In genomic region chr7:35725280-35725680, GRCh38 we compare ENCODE assay signal across 8 cellular contexts. TPM values are rescaled to one million over a fixed set of nuclear protein-coding genes. Genes with fewer than 3 reads are reported as not detected.
DNase-seq lines count a peak whose midpoint lies in the region; ATAC-seq and TF ChIP-seq lines count a peak whose summit lies in the region.

No MANE protein-coding gene starts in this region.

- no peaks in the 10 kb centered on the region for H3K9me3 ChIP-seq in PC-9 (ENCODE audit: insufficient read depth, low read depth)

- peak; percentile 44 for TF ChIP-seq CTCF in activated CD8-positive, alpha-beta T cell treated with anti-CD3 and anti-CD28 coated beads for 36 hours (IDR thresholded peaks at IDR 0.05)
- TF ChIP-seq CTCF in PC-9 (conservative IDR thresholded peaks at IDR 0.05), result no peak

- no peaks in the 10 kb centered on the region for H3K27me3 Mint-ChIP-seq in activated CD8-positive, alpha-beta T cell treated with anti-CD3 and anti-CD28 coated beads for 36 hours

- no peak overlapping the region for H3K4me2 ChIP-seq in PC-9

- no peak overlapping the region for H3K27ac ChIP-seq in PC-9

- no peak overlapping the region for H2AFZ ChIP-seq in PC-9

- H3K9me2 ChIP-seq in PC-9 (ENCODE audit: insufficient read depth), result 0 out of 2 replicates have a peak, but pooled peaks cover 4% of the 10 kb centered on the region

- no peaks in the 10 kb centered on the region for H3K36me3 ChIP-seq in PC-9 (ENCODE audit: low read depth)

- H3K36me3 Mint-ChIP-seq in activated CD8-positive, alpha-beta T cell treated with anti-CD3 and anti-CD28 coated beads for 36 hours (ENCODE audit: low read depth), result no peaks in the 10 kb centered on the region

- POLR2A ChIA-PET in activated CD8-positive, alpha-beta T cell treated with anti-CD3 and anti-CD28 coated beads for 36 hours (lab: Charles Lee), result interaction anchor here (2.5 to 2.6 kb wide), 2 partner anchors 30 to 76 kb away, joined by 11 to 19 read pairs; partner anchors contain the start of genes HERPUD2 and SEPTIN7
- POLR2A ChIA-PET in PC-9 (lab: Charles Lee; ENCODE audit: unreplicated experiment), result no interaction called here

- peaks cover 7% of the 10 kb centered on the region for H3K9me3 Mint-ChIP-seq in activated CD8-positive, alpha-beta T cell treated with anti-CD3 and anti-CD28 coated beads for 36 hours

- H3K4me3 ChIP-seq in PC-9, result no peak overlapping the region

- peak; percentile 72 for DNase-seq in activated CD8-positive, alpha-beta T cell treated with anti-CD3 and anti-CD28 coated beads for 36 hours
- DNase-seq in stimulated activated CD4-positive, alpha-beta T cell treated with anti-CD3 and anti-CD28 coated beads, Interleukin-1b, Interleukin-23, amount 100 ng/mL, for 48 hours, result peak; percentile 36
- DNase-seq in globus pallidus (ENCODE audit: low spot score) (no peak), ureter (ENCODE audit: low spot score) (no peak), PC-9 (no peak)
- no peak for DNase-seq in NK-92 treated with Interleukin-12 subunit alpha and Interleukin-12 subunit beta, amount 100 ng/mL, for 24 hours (lab: John Stamatoyannopoulos, UW)

- H3K4me1 ChIP-seq in PC-9 (replicated peaks; ENCODE audit: insufficient read depth), result no peaks in the 10 kb centered on the region

- H3K4me1 Mint-ChIP-seq in activated CD8-positive, alpha-beta T cell treated with anti-CD3 and anti-CD28 coated beads for 36 hours (ENCODE audit: low read depth), result peaks cover 87% of the 10 kb centered on the region

- H3F3A ChIP-seq in PC-9 (ENCODE audit: insufficient read depth, low read depth), result no peaks in the 10 kb centered on the region

- ATAC-seq in GM19023 (IDR thresholded peaks at IDR 0.05; ENCODE audit: unreplicated experiment) (peak; percentile 47), HG03066 (IDR thresholded peaks at IDR 0.05; ENCODE audit: low read depth, unreplicated experiment) (peak; percentile 27)
- ATAC-seq in activated CD8-positive, alpha-beta T cell treated with anti-CD3 and anti-CD28 coated beads for 36 hours, result peak; percentile 32

- CTCF ChIA-PET in activated CD8-positive, alpha-beta T cell treated with anti-CD3 and anti-CD28 coated beads for 36 hours (lab: Charles Lee), result interaction anchor here (0.8 to 7.8 kb wide), 15 partner anchors 10 to 182 kb away, joined by 3 to 49 read pairs (median 4); partner anchors contain the start of genes HERPUD2 and SEPTIN7
- CTCF ChIA-PET in PC-9 (lab: Charles Lee), result no interaction called here

- H3K27me3 ChIP-seq in PC-9 (ENCODE audit: insufficient read depth, low read depth), result no peaks in the 10 kb centered on the region

- intact Hi-C loops in activated CD8-positive, alpha-beta T cell treated with anti-CD3 and anti-CD28 coated beads for 36 hours (cut with micrococcal nuclease), result loop anchor here (5.0 kb wide), 2 partner anchors 33 to 77 kb away; partner anchors contain the start of gene SEPTIN7
- intact Hi-C loops in PC-9 (cut with micrococcal nuclease; ENCODE audit: unreplicated experiment), result no loop called here

- peak overlapping the region; percentile 75 for H3K27ac Mint-ChIP-seq in activated CD8-positive, alpha-beta T cell treated with anti-CD3 and anti-CD28 coated beads for 36 hours

- H3K79me2 ChIP-seq in PC-9 (ENCODE audit: low read depth), result no peaks in the 10 kb centered on the region

- no TSS peak for BruUV-seq in PC-9 (replicated peaks; lab: Mats Ljungman, UMichigan)

- H3K4me3 Mint-ChIP-seq in activated CD8-positive, alpha-beta T cell treated with anti-CD3 and anti-CD28 coated beads for 36 hours, result peak overlapping the region; percentile 26

- H4K20me1 ChIP-seq in PC-9 (ENCODE audit: insufficient read depth), result no peaks in the 10 kb centered on the region

RNA-seq across cellular contexts. Expression of gene HERPUD2, which starts 30.3 kb away (rescaled TPM):
- total RNA-seq in activated CD8-positive, alpha-beta T cell treated with anti-CD3 and anti-CD28 coated beads for 36 hours, result 10 to 100 TPM; 24.9 to 25.0 TPM
- 36.8 TPM for total RNA-seq in ureter
- total RNA-seq in PC-9 (2021), result 33.8 and 53.4 TPM in 2 replicates

Comparison
In these comparisons a context has a peak if more than half of its experiments do, and no peak if none do; other contexts are left out.
1. DNase-seq: peak in activated CD8-positive, alpha-beta T cell treated with anti-CD3 and anti-CD28 coated beads for 36 hours (single experiment) and stimulated activated CD4-positive, alpha-beta T cell treated with anti-CD3 and anti-CD28 coated beads, Interleukin-1b, Interleukin-23, amount 100 ng/mL, for 48 hours (single experiment); none in globus pallidus (single experiment), ureter (single experiment), PC-9 (0 of 2) and NK-92 treated with Interleukin-12 subunit alpha and Interleukin-12 subunit beta, amount 100 ng/mL, for 24 hours (single experiment).
2. Peak in every context shown above with its lines, with median percentiles within 50 percentile points of each other: ATAC-seq.